ENCODE assay signal across 8 cellular contexts in genomic region chr11:119084663-119085522, GRCh38. TPM values are rescaled to one million over a fixed set of nuclear protein-coding genes. Genes with fewer than 3 reads are reported as not detected.
A peak's percentile ranks its signal among the peaks of the same experiment; 100 is the strongest.
DNase-seq lines count a peak whose midpoint lies in the region; ATAC-seq, FAIRE-seq and TF ChIP-seq lines count a peak whose summit lies in the region.

HMBS (plus strand) TSS chr11:119084881; CDS start chr11:119085034, 153 bp downstream.

- no peak for FAIRE-seq in small intestine (lab: Jason Lieb, UNC)

- in situ Hi-C loops in ACHN (cut with HindIII; ENCODE audit: low pct_ligation_motif_present, low pct_unique_long_range_greater_than_20kb, low sequenced_read_pairs) (no loop called here), mammary epithelial cell (cut with MboI; ENCODE audit: low sequenced_read_pairs in 2 of 2) (no loop called here)

- dilution Hi-C loops in mammary epithelial cell (cut with HindIII; ENCODE audit: low sequenced_read_pairs): no loop called here

- no peaks in the 10 kb centered on the region for H4K20me1 ChIP-seq in mammary epithelial cell (ENCODE audit: insufficient read depth, low read length)

- BruUV-seq in mammary epithelial cell (replicated peaks; lab: Mats Ljungman, UMichigan): no TSS peak

- DNase-seq in ACHN: peak; percentile 91
- peak; percentile 92 for DNase-seq in NCI-H2227 (lab: John Stamatoyannopoulos, UW; ENCODE audit: unreplicated experiment)
- peak; percentile 92 for DNase-seq in WERI-Rb-1
- DNase-seq in mammary epithelial cell: peak; percentile 91
- peak; percentile 92 for DNase-seq in iPS-NIHi11 (ENCODE audit: low spot score)
- DNase-seq in small intestine: peak; percentile 97

- H2AFZ ChIP-seq in mammary epithelial cell (ENCODE audit: low read depth, low read length): peak within 1 kb of the TSS; percentile 95

- TF ChIP-seq CTCF in WERI-Rb-1 (IDR thresholded peaks at IDR 0.05; ENCODE audit: low read depth, low read length) (no peak), mammary epithelial cell (conservative IDR thresholded peaks at IDR 0.05 in 1 of 2, IDR thresholded peaks at IDR 0.05 in 1 of 2; ENCODE audit: extremely low read depth in 1 of 2, insufficient read depth in 1 of 2, low read depth in 1 of 2, low read length in 2 of 2) (no peak)

- intact Hi-C loops in mammary epithelial cell (cut with micrococcal nuclease): loop anchor here (1.0 kb wide), 1 partner anchor 9 kb away; no protein-coding TSS in a partner anchor

- no peaks in the 10 kb centered on the region for H3K9me3 ChIP-seq in WERI-Rb-1 (ENCODE audit: severe bottlenecking)
- H3K9me3 ChIP-seq in mammary epithelial cell (replicated peaks; ENCODE audit: insufficient read depth, low read length): no peaks in the 10 kb centered on the region
- no peaks in the 10 kb centered on the region for H3K9me3 ChIP-seq in small intestine (ENCODE audit: control insufficient read depth, low read depth)

- peaks cover 25% of the 10 kb centered on the region for H3K79me2 ChIP-seq in mammary epithelial cell (ENCODE audit: insufficient read depth, low read length)

- peak within 1 kb of the TSS; percentile 95 for H3K4me2 ChIP-seq in mammary epithelial cell (ENCODE audit: insufficient read depth, low read depth, low read length)

- 8% methylated on average over 14 of the region's 49 CpGs for WGBS in mammary epithelial cell (ENCODE audit: low coverage, missing lambda C conversion rate)
- 0% methylated on average over 47 to 49 of the region's 49 CpGs for WGBS in small intestine, 3 donors

- H3K4me3 ChIP-seq in WERI-Rb-1 (ENCODE audit: low read depth, low read length): peak within 1 kb of the TSS; percentile 81
- peak within 1 kb of the TSS; percentile 89 to 96 (median 93) for H3K4me3 ChIP-seq in mammary epithelial cell (replicated peaks in 1 of 3; ENCODE audit: insufficient read depth in 1 of 3, low read depth in 2 of 3, low read length in 3 of 3)
- H3K4me3 ChIP-seq in small intestine (ENCODE audit: low read depth in 1 of 2, low read length in 2 of 2): peak within 1 kb of the TSS; percentile 60 to 70

- H3K36me3 ChIP-seq in WERI-Rb-1 (peaks cover 17% of the 10 kb centered on the region), mammary epithelial cell (ENCODE audit: insufficient read depth, low read length) (peaks cover 8% of the 10 kb centered on the region), small intestine (ENCODE audit: control insufficient read depth in 2 of 2, insufficient read depth in 2 of 2, low read length in 2 of 2) (peaks cover 5 to 13% of the 10 kb centered on the region in 2 donors)

- H3K27ac ChIP-seq in WERI-Rb-1 (peak within 1 kb of the TSS; percentile 96), mammary epithelial cell (ENCODE audit: insufficient read depth, low read depth, low read length) (peak within 1 kb of the TSS; percentile 80), small intestine (ENCODE audit: low read depth in 1 of 2, low read length in 1 of 2) (peak within 1 kb of the TSS; percentile 38 to 91)

- H3K27me3 ChIP-seq in WERI-Rb-1 (ENCODE audit: insufficient read depth, low read depth, severe bottlenecking) (no peaks in the 10 kb centered on the region), mammary epithelial cell (ENCODE audit: insufficient read depth, low read length) (no peaks in the 10 kb centered on the region), small intestine (ENCODE audit: control insufficient read depth in 2 of 2, insufficient read depth in 2 of 2, low read length in 2 of 2) (no peaks in the 10 kb centered on the region)

- H3K9ac ChIP-seq in mammary epithelial cell (ENCODE audit: insufficient read depth, low read length): peak within 1 kb of the TSS; percentile 83

- CTCF ChIA-PET in mammary epithelial cell (lab: Charles Lee; ENCODE audit: low non-redundant PET): interaction anchor here (0.6 to 0.7 kb wide), 3 partner anchors 27 to 221 kb away, joined by 3 to 4 read pairs (median 4); partner anchors contain the start of gene CBL

- peaks cover 25% of the 10 kb centered on the region for H3K4me1 ChIP-seq in mammary epithelial cell (ENCODE audit: insufficient read depth, low read length)
- H3K4me1 ChIP-seq in small intestine (ENCODE audit: control insufficient read depth in 2 of 2, insufficient read depth in 1 of 2, low read depth in 1 of 2, low read length in 1 of 2): peaks cover 3% of the 10 kb centered on the region in 2 donors

- ATAC-seq in GM18873 (IDR thresholded peaks at IDR 0.05; ENCODE audit: low FRiP score, unreplicated experiment) (peak; percentile 79), HG03139 (IDR thresholded peaks at IDR 0.05; ENCODE audit: unreplicated experiment) (peak; percentile 74)

RNA-seq across cellular contexts. Expression of gene HMBS, which starts in this region (rescaled TPM):
- total RNA-seq in mammary epithelial cell: 10 to 100 TPM in 1 of 2 donors, 1 to 10 TPM in 1; 8.2 to 40.6 TPM
- 61.3 TPM for polyA plus RNA-seq in mammary epithelial cell
- 69.8 TPM for polyA minus RNA-seq in mammary epithelial cell
- 10 to 100 TPM; 19.5 to 45.3 (median 21.5) TPM for polyA plus RNA-seq in small intestine

Comparison
In these comparisons a context has a peak if more than half of its experiments do, and no peak if none do; other contexts are left out.
1. Peak in every context shown above with its lines: DNase-seq, ATAC-seq, H3K4me3 ChIP-seq and H3K27ac ChIP-seq.